ENCODE assay signal across 15 cellular contexts in genomic region chr6:48535569-48535968, GRCh38.
DNase-seq lines count a peak whose midpoint lies in the region; ATAC-seq and TF ChIP-seq lines count a peak whose summit lies in the region.
"Had no signal": no experiment of that assay in that cellular context is flagged by ENCODE, and none has a peak within 500 bp of the region (broad histone marks: within the 10 kb centered on the region; RNA-seq: fewer than 3 reads in every experiment).

No MANE protein-coding gene starts in this region.

- no peak for ATAC-seq in left cardiac atrium

- intact Hi-C loops in left cardiac atrium (cut with DNase I) = no loop called here

- DNase-seq in AG08396 (ENCODE audit: low spot score) (peak; percentile 2), HT1080 (ENCODE audit: low read depth) (peak; percentile 83), SW480 (ENCODE audit: low spot score) (peak; percentile 82), foreskin fibroblast (peak; percentile 10 to 62), left cardiac atrium (no peak), NCI-H2081 treated with DMSO at 0.1 percent for 48 hours (lab: John Stamatoyannopoulos, UW) (no peak), activated gamma-delta T cell treated with Interleukin-2 at 50 U/mL for 16 hours (no peak)
- DNase-seq in stimulated activated CD4-positive, alpha-beta T cell treated with anti-CD3 and anti-CD28 coated beads, Interleukin-2, amount 100 ng/mL, for 48 hours = no peak
- DNase-seq: activated CD4-positive, CD25-positive, alpha-beta regulatory T cell treated with anti-CD3 and anti-CD28 coated beads, Interleukin-2, amount 50 U/mL, for 72 hours; activated gamma-delta T cell; dorsolateral prefrontal cortex; NCI-H1694; occipital lobe; RPMI8226; stimulated activated CD4-positive, alpha-beta T cell treated with anti-CD3 and anti-CD28 coated beads, Interleukin-4, amount 100 ng/mL, for 1 hour had no signal

- no peak overlapping the region for H3K4me3 ChIP-seq in foreskin fibroblast (ENCODE audit: low read depth in 1 of 2, low read length in 2 of 2)
- H3K4me3 ChIP-seq: dorsolateral prefrontal cortex had no signal

- no peak for TF ChIP-seq CTCF in foreskin fibroblast (IDR thresholded peaks at IDR 0.05; ENCODE audit: low read depth, low read length)

Comparison
In these comparisons a context has a peak if more than half of its experiments do, and no peak if none do; other contexts are left out.
1. DNase-seq: peak in AG08396 (single experiment), HT1080 (single experiment), SW480 (single experiment) and foreskin fibroblast (2 of 2); none in left cardiac atrium (single experiment), stimulated activated CD4-positive, alpha-beta T cell treated with anti-CD3 and anti-CD28 coated beads, Interleukin-2, amount 100 ng/mL, for 48 hours (0 of 2), NCI-H2081 treated with DMSO at 0.1 percent for 48 hours (single experiment) and activated gamma-delta T cell treated with Interleukin-2 at 50 U/mL for 16 hours (single experiment).